8 cellular contexts compared by ENCODE assay signal in the genomic region with DNA sequence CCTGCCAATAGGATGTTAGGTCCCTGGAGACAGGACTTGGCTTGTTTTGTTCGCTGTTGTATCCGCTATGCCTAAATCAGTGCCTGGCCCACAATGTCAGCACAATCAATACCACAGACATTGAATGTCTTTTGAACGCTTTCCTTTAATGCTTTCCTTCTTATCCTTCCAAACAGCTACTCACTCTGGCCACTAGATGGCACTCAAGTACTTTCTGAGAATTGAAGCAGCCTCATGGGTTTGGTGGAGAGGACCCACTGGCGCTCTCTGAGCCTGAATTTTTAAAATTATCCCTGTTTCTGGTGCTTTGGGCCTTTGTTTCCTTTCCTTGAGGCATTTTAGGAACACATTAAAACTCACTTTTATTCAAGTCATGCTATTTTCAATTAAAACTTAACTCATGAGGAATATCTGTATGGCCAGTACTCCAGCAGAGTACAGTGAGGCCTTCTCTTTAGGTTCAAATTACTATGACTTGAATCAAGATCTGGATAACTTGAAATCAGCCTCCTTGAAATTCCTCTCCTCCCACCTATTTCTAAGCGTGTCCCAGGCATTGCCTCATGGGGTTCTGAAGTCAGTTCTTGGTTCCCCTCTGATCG. TPM values are rescaled to one million over a fixed set of nuclear protein-coding genes. Genes with fewer than 3 reads are reported as not detected.
DNase-seq lines count a peak whose midpoint lies in the region; ATAC-seq, FAIRE-seq and TF ChIP-seq lines count a peak whose summit lies in the region.

No MANE protein-coding gene starts in this region.

- no peak overlapping the region for H3K4me3 ChIP-seq in BJ (ENCODE audit: low read depth, low read length)

- H3K36me3 ChIP-seq in BJ (ENCODE audit: control insufficient read depth, insufficient read depth, low read length), result no peaks in the 10 kb centered on the region; the same call in 1 of the 2 replicates

- no peak for DNase-seq in BJ (ENCODE audit: low read depth)
- peak; percentile 53 for DNase-seq in GM19239 (ENCODE audit: insufficient read length, low spot score)
- DNase-seq in NCI-H2227 treated with DMSO at 0.1 percent for 48 hours (lab: John Stamatoyannopoulos, UW), result peak; percentile 74
- peak; percentile 90 for DNase-seq in activated CD4-positive, alpha-beta T cell treated with anti-CD3 and anti-CD28 coated beads, Interleukin-2, amount 10 ng/mL, durations not matched to agents 24 days and 14 days
- DNase-seq in epidermal melanocyte (ENCODE audit: insufficient read length, low spot score), result peak; percentile 72

- H3K27me3 ChIP-seq in BJ (ENCODE audit: control insufficient read depth, insufficient read depth, low read length), result no peaks in the 10 kb centered on the region

- H3K27me3 Mint-ChIP-seq in activated CD4-positive, alpha-beta T cell treated with anti-CD3 and anti-CD28 coated beads, Interleukin-2, amount 10 ng/mL, durations not matched to agents 24 days and 14 days, result peaks cover 15% of the 10 kb centered on the region
- peaks cover 4% of the 10 kb centered on the region for H3K27me3 Mint-ChIP-seq in nephron (ENCODE audit: low read depth)

- TF ChIP-seq CTCF in BJ (IDR thresholded peaks at IDR 0.05; ENCODE audit: insufficient read depth, low read depth, low read length) (peak; percentile 89), nephron (IDR thresholded peaks at IDR 0.05; ENCODE audit: unreplicated experiment in 3 of 3) (peak; percentile 88 to 89 (median 88))

- peaks cover 31% of the 10 kb centered on the region for H3K4me1 Mint-ChIP-seq in activated CD4-positive, alpha-beta T cell treated with anti-CD3 and anti-CD28 coated beads, Interleukin-2, amount 10 ng/mL, durations not matched to agents 24 days and 14 days
- H3K4me1 Mint-ChIP-seq in nephron, result peaks cover 14% of the 10 kb centered on the region

- no peaks in the 10 kb centered on the region for H3K9me3 Mint-ChIP-seq in activated CD4-positive, alpha-beta T cell treated with anti-CD3 and anti-CD28 coated beads, Interleukin-2, amount 10 ng/mL, durations not matched to agents 24 days and 14 days
- no peaks in the 10 kb centered on the region for H3K9me3 Mint-ChIP-seq in nephron

- CTCF ChIA-PET in BJ (lab: Yijun Ruan, JAX), result interaction anchor here (0.7 to 2.2 kb wide), 10 partner anchors 28 to 855 kb away, joined by 3 to 39 read pairs (median 6); partner anchors contain the start of gene AIPL1

- POLR2A ChIA-PET in BJ (lab: Charles Lee), result no interaction called here

- H3K36me3 Mint-ChIP-seq in activated CD4-positive, alpha-beta T cell treated with anti-CD3 and anti-CD28 coated beads, Interleukin-2, amount 10 ng/mL, durations not matched to agents 24 days and 14 days (ENCODE audit: low read depth), result peaks cover 5% of the 10 kb centered on the region
- H3K36me3 Mint-ChIP-seq in nephron (ENCODE audit: low read depth), result no peaks in the 10 kb centered on the region

- FAIRE-seq in GM19239 (lab: Jason Lieb, UNC), result peak; percentile 96

- H3K4me3 Mint-ChIP-seq in activated CD4-positive, alpha-beta T cell treated with anti-CD3 and anti-CD28 coated beads, Interleukin-2, amount 10 ng/mL, durations not matched to agents 24 days and 14 days, result peak overlapping the region; percentile 6
- no peak overlapping the region for H3K4me3 Mint-ChIP-seq in nephron

- intact Hi-C loops in activated CD4-positive, alpha-beta T cell treated with anti-CD3 and anti-CD28 coated beads, Interleukin-2, amount 10 ng/mL, durations not matched to agents 24 days and 14 days (cut with micrococcal nuclease), result loop anchor here (1.0 to 10.0 kb wide), 4 partner anchors 119 to 1057 kb away; partner anchors contain the start of genes AIPL1, KIAA0753 and TXNDC17

- ATAC-seq in HG03139 (IDR thresholded peaks at IDR 0.05; ENCODE audit: unreplicated experiment), result no peak
- no peak for ATAC-seq in GM21381 (IDR thresholded peaks at IDR 0.05; ENCODE audit: unreplicated experiment)

- H3K27ac Mint-ChIP-seq in activated CD4-positive, alpha-beta T cell treated with anti-CD3 and anti-CD28 coated beads, Interleukin-2, amount 10 ng/mL, durations not matched to agents 24 days and 14 days, result peak overlapping the region; percentile 23
- no peak overlapping the region for H3K27ac Mint-ChIP-seq in nephron

RNA-seq across cellular contexts. Expression of gene NLRP1, which starts 3.2 kb away (rescaled TPM):
- polyA plus RNA-seq in BJ (2011; rRNA removed), result 21.5 and 29.3 TPM in 2 replicates
- polyA minus RNA-seq in BJ (2011; rRNA and poly(A)+ RNA removed), result 8.5 and 10.9 TPM in 2 replicates
- total RNA-seq in activated CD4-positive, alpha-beta T cell treated with anti-CD3 and anti-CD28 coated beads, Interleukin-2, amount 10 ng/mL, durations not matched to agents 24 days and 14 days, result 19.6 and 23.0 TPM in 2 replicates
